Comparison of ENCODE assay signal across 24 cellular contexts in genomic region chr18:62974388-62974787, GRCh38.
DNase-seq lines count a peak whose midpoint lies in the region; FAIRE-seq and TF ChIP-seq lines count a peak whose summit lies in the region.
"Had no signal": no experiment of that assay in that cellular context is flagged by ENCODE, and none has a peak within 500 bp of the region (broad histone marks: within the 10 kb centered on the region; RNA-seq: fewer than 3 reads in every experiment).

No MANE protein-coding gene starts in this region.

- DNase-seq in H1 (ENCODE audit: low read depth in 1 of 2, low spot score in 2 of 2) = no peak
- DNase-seq in pons (ENCODE audit: low spot score) = peak; percentile 78
- DNase-seq in NCI-H2081 (lab: John Stamatoyannopoulos, UW) = no peak
- no peak for DNase-seq in EL
- DNase-seq in osteoblast (ENCODE audit: insufficient read length, low spot score, missing footprints) = no peak
- DNase-seq in activated T-helper 2 cell treated with anti-CD3 and anti-CD28 coated beads, Interferon-gamma antibody, Interleukin-2, Interleukin-4, amounts not matched to agents 10 μg/mL and 5 μg/mL and 100 μg/mL, durations not matched to agents 14 hours and 24 hours and 36 hours (ENCODE audit: low spot score) = no peak
- DNase-seq: AML-193; CD8-positive, alpha-beta T cell; DMS79 treated with DMSO at 0.1 percent for 48 hours; HCEC 1CT; KBM-7; MV-4-11; NCI-H1105; NCI-H1436 treated with DMSO at 0.1 percent for 48 hours; NCI-H187 treated with DMSO at 0.1 percent for 48 hours; NCI-H2107; NCI-H524; NCI-H774; SIG-M5 had no signal

- H3K9me3 ChIP-seq in H1 (ENCODE audit: insufficient read depth in 2 of 2, low read depth in 1 of 2, low read length in 1 of 2) = no peaks in the 10 kb centered on the region
- no peaks in the 10 kb centered on the region for H3K9me3 ChIP-seq in osteoblast (ENCODE audit: low read depth, low read length)
- H3K9me3 ChIP-seq: A549 had no signal

- H4K91ac ChIP-seq in H1 (replicated peaks; ENCODE audit: insufficient read length, low read length) = no peak overlapping the region

- H2BK20ac ChIP-seq in H1 (ENCODE audit: low read length) = no peak overlapping the region

- TF ChIP-seq EP300 in H1 (IDR thresholded peaks at IDR 0.05; ENCODE audit: borderline replicate concordance in 1 of 2, low read depth in 2 of 2, low read length in 2 of 2) = no peak

- H2BK15ac ChIP-seq in H1 (ENCODE audit: low read length) = 0 out of 2 replicates have a peak overlapping the region, but pooled peaks have one; percentile 5

- H2BK5ac ChIP-seq in H1 (ENCODE audit: low read depth, low read length) = no peak overlapping the region

- peaks cover 6% of the 10 kb centered on the region; the same call in 1 of the 2 replicates for H3K79me1 ChIP-seq in H1 (ENCODE audit: low read depth, low read length)

- H3K4me1 ChIP-seq in H1 (replicated peaks in 1 of 4; ENCODE audit: control insufficient read depth in 3 of 4, insufficient read depth in 4 of 4, low read length in 3 of 4) (peaks cover 3 to 12% (median 5%) of the 10 kb centered on the region in 4 experiments), osteoblast (ENCODE audit: insufficient read depth, low read length) (peaks cover 1% of the 10 kb centered on the region)

- H3K4me3 Mint-ChIP-seq in activated T-helper 2 cell treated with anti-CD3 and anti-CD28 coated beads, Interferon-gamma antibody, Interleukin-2, Interleukin-4, amounts not matched to agents 10 μg/mL and 5 μg/mL and 100 μg/mL, durations not matched to agents 14 hours and 24 hours and 36 hours (ENCODE audit: low read depth) = no peak overlapping the region
- H3K4me3 Mint-ChIP-seq: CD8-positive, alpha-beta T cell; GM23338 had no signal

- H3K4me2 ChIP-seq in H1 (ENCODE audit: insufficient read depth in 1 of 2, low read depth in 2 of 2, low read length in 2 of 2) (no peak overlapping the region), osteoblast (ENCODE audit: insufficient read depth, low read length) (no peak overlapping the region)
- H3K4me2 ChIP-seq: A549, GM23338 had no signal

- H3K9me3 Mint-ChIP-seq in activated T-helper 2 cell treated with anti-CD3 and anti-CD28 coated beads, Interferon-gamma antibody, Interleukin-2, Interleukin-4, amounts not matched to agents 10 μg/mL and 5 μg/mL and 100 μg/mL, durations not matched to agents 14 hours and 24 hours and 36 hours = no peaks in the 10 kb centered on the region
- H3K9me3 Mint-ChIP-seq: GM23338 had no signal

- H2AFZ ChIP-seq in H1 (ENCODE audit: low read length) = no peak overlapping the region
- no peak overlapping the region for H2AFZ ChIP-seq in osteoblast (ENCODE audit: low read length)
- H2AFZ ChIP-seq: GM23338 had no signal

- no peaks in the 10 kb centered on the region for H3K23me2 ChIP-seq in H1 (ENCODE audit: low read depth, low read length)

- CTCF ChIA-PET in H1 (lab: Charles Lee; ENCODE audit: partially characterized antibody) = interaction anchor here (0.7 to 3.8 kb wide), 3 partner anchors 8 to 391 kb away, joined by 3 to 23 read pairs (median 4); no protein-coding TSS in a partner anchor

- no peaks in the 10 kb centered on the region for H3K27me3 ChIP-seq in H1 (replicated peaks in 1 of 4; ENCODE audit: control insufficient read depth in 3 of 4, extremely low read depth in 1 of 4, insufficient read depth in 3 of 4, low read length in 3 of 4)
- no peaks in the 10 kb centered on the region for H3K27me3 ChIP-seq in osteoblast (ENCODE audit: insufficient read depth, low read length)

- no peak overlapping the region for H2BK12ac ChIP-seq in H1 (ENCODE audit: low read depth, low read length)

- no peaks in the 10 kb centered on the region for H3K4me1 Mint-ChIP-seq in activated T-helper 2 cell treated with anti-CD3 and anti-CD28 coated beads, Interferon-gamma antibody, Interleukin-2, Interleukin-4, amounts not matched to agents 10 μg/mL and 5 μg/mL and 100 μg/mL, durations not matched to agents 14 hours and 24 hours and 36 hours (ENCODE audit: low read depth)

- H3K23ac ChIP-seq in H1 (ENCODE audit: insufficient read length) = no peak overlapping the region

- POLR2A ChIA-PET in H1 (lab: Charles Lee; ENCODE audit: partially characterized antibody) = no interaction called here

- H4K20me1 ChIP-seq in H1 (replicated peaks in 1 of 2; ENCODE audit: control insufficient read depth in 1 of 2, insufficient read depth in 2 of 2, low read length in 2 of 2) (peaks cover 1 to 4% of the 10 kb centered on the region in 2 experiments), osteoblast (ENCODE audit: insufficient read depth, low read length) (peaks cover 12% of the 10 kb centered on the region)

- no peak overlapping the region for H3K9ac ChIP-seq in H1 (replicated peaks in 1 of 4; ENCODE audit: extremely low read depth in 1 of 4, low read depth in 3 of 4, low read length in 3 of 4)

- H3K36me3 Mint-ChIP-seq in activated T-helper 2 cell treated with anti-CD3 and anti-CD28 coated beads, Interferon-gamma antibody, Interleukin-2, Interleukin-4, amounts not matched to agents 10 μg/mL and 5 μg/mL and 100 μg/mL, durations not matched to agents 14 hours and 24 hours and 36 hours (ENCODE audit: low read depth) = peaks cover 40% of the 10 kb centered on the region

- TF ChIP-seq CTCF in H1 (IDR thresholded peaks at IDR 0.05; ENCODE audit: control extremely low read depth in 1 of 3, insufficient read depth in 1 of 3, low read depth in 1 of 3, low read length in 3 of 3) (no peak), osteoblast (IDR thresholded peaks at IDR 0.05; ENCODE audit: extremely low read depth, low read depth, low read length) (no peak)

- TF ChIP-seq RAD21 in H1 (IDR thresholded peaks at IDR 0.05 in 1 of 2, conservative IDR thresholded peaks at IDR 0.05 in 1 of 2; ENCODE audit: low read depth in 2 of 2, low read length in 2 of 2) = no peak

- no peak overlapping the region for H3K14ac ChIP-seq in H1 (ENCODE audit: insufficient read length)

- TF ChIP-seq POLR2A in H1 (IDR thresholded peaks at IDR 0.05; ENCODE audit: control extremely low read depth in 1 of 2, low read depth in 2 of 2, low read length in 2 of 2) = no peak

- intact Hi-C loops in activated T-helper 2 cell treated with anti-CD3 and anti-CD28 coated beads, Interferon-gamma antibody, Interleukin-2, Interleukin-4, amounts not matched to agents 10 μg/mL and 5 μg/mL and 100 μg/mL, durations not matched to agents 14 hours and 24 hours and 36 hours (cut with micrococcal nuclease) = no loop called here

- H4K8ac ChIP-seq in H1 (ENCODE audit: extremely low read depth, insufficient read depth, low read length) = no peak overlapping the region

- no peak overlapping the region for H3K4me3 ChIP-seq in H1 (ENCODE audit: extremely low read depth in 1 of 4, insufficient read depth in 2 of 4, low read depth in 3 of 4, low read length in 4 of 4)
- H3K4me3 ChIP-seq in osteoblast (ENCODE audit: insufficient read depth, low read length) = no peak overlapping the region
- H3K4me3 ChIP-seq: A549, GM23338, SK-N-MC had no signal

- H3K18ac ChIP-seq in H1 (ENCODE audit: extremely low read depth, low read length) = no peak overlapping the region

- no peak overlapping the region for H3K4ac ChIP-seq in H1 (replicated peaks; ENCODE audit: insufficient read length, low read depth, low read length)

- no peak overlapping the region for H3K56ac ChIP-seq in H1 (replicated peaks; ENCODE audit: insufficient read length, low read depth, low read length)

- H3K36me3 ChIP-seq in H1 (ENCODE audit: control insufficient read depth in 2 of 4, insufficient read depth in 4 of 4, low read length in 3 of 4) = peaks cover 12 to 49% (median 30%) of the 10 kb centered on the region in 4 experiments
- H3K36me3 ChIP-seq in osteoblast (ENCODE audit: insufficient read depth, low read length) = peaks cover 2% of the 10 kb centered on the region

- H3K27me3 Mint-ChIP-seq in activated T-helper 2 cell treated with anti-CD3 and anti-CD28 coated beads, Interferon-gamma antibody, Interleukin-2, Interleukin-4, amounts not matched to agents 10 μg/mL and 5 μg/mL and 100 μg/mL, durations not matched to agents 14 hours and 24 hours and 36 hours (ENCODE audit: low read depth) = no peaks in the 10 kb centered on the region

- H4K5ac ChIP-seq in H1 (ENCODE audit: insufficient read length, low read depth, low read length) = no peak overlapping the region

- H3K79me2 ChIP-seq in H1 (ENCODE audit: control insufficient read depth in 1 of 2, insufficient read depth in 2 of 2, low read length in 2 of 2) = no peaks in the 10 kb centered on the region; a peak in 1 of 4 replicates
- no peaks in the 10 kb centered on the region for H3K79me2 ChIP-seq in osteoblast (ENCODE audit: insufficient read depth, low read length)

- FAIRE-seq in H1 (lab: Jason Lieb, UNC) = no peak
- FAIRE-seq: A549, RCC 7860 had no signal

- H3K27ac ChIP-seq in angular gyrus (ENCODE audit: low read depth, low read length) = peak overlapping the region; percentile 88
- no peak overlapping the region for H3K27ac ChIP-seq in H1 (ENCODE audit: low read depth, low read length)
- no peak overlapping the region for H3K27ac ChIP-seq in osteoblast (ENCODE audit: low read depth, low read length)
- H3K27ac ChIP-seq: A549, SK-N-MC had no signal

- no peak overlapping the region for H2BK120ac ChIP-seq in H1 (replicated peaks; ENCODE audit: low read depth, low read length)

- H3K27ac Mint-ChIP-seq in activated T-helper 2 cell treated with anti-CD3 and anti-CD28 coated beads, Interferon-gamma antibody, Interleukin-2, Interleukin-4, amounts not matched to agents 10 μg/mL and 5 μg/mL and 100 μg/mL, durations not matched to agents 14 hours and 24 hours and 36 hours = no peak overlapping the region
- H3K27ac Mint-ChIP-seq: CD8-positive, alpha-beta T cell; GM23338 had no signal

- H2AK5ac ChIP-seq in H1 (ENCODE audit: low read depth, low read length) = no peak overlapping the region

- 84% methylated on average over 3 of the region's 3 CpGs; no CpG with 5 or more reads in 1 of the 2 experiments for WGBS in H1 (ENCODE audit: extremely low coverage in 1 of 2, insufficient coverage in 1 of 2, insufficient read length in 1 of 2, insufficient replicate concordance in 2 of 2, low coverage in 1 of 2, low lambda C conversion rate in 2 of 2, missing lambda C conversion rate in 1 of 2), 2 experiments

TF ChIP-seq in H1, 55 proteins besides CTCF, POLR2A, EP300 and RAD21:
- TF ChIP-seq RXRA (IDR thresholded peaks at IDR 0.05; ENCODE audit: insufficient read depth, low read depth, low read length) = no peak
TF ChIP-seq in H1: peak in this region for 0.
